In the genomic region with DNA sequence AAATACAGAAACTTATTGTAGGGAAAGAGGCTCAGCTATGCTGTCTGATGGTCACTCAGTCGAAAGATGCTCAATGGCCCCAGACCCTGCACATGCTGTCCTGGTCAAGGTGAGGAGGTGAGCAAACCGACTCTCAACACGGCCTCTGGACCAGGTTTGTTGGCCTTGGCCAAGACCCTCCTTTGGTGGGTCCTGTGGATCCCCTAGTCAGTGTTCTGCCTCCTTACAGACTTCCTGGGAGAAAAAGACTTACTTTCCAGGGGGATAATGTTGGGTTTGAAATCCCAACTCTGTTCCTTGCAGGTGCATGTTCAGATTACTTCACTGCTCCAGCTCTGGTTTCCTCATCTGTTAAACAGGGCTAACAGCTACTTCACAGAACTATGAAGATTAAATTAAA, we compare ENCODE assay signal across 26 cellular contexts. TPM values are rescaled to one million over a fixed set of nuclear protein-coding genes. Genes with fewer than 3 reads are reported as not detected.
"Had no signal": no experiment of that assay in that cellular context is flagged by ENCODE, and none has a peak within 500 bp of the region (broad histone marks: within the 10 kb centered on the region; RNA-seq: fewer than 3 reads in every experiment).

No MANE protein-coding gene starts in this region.

- H3K27me3 ChIP-seq: colonic mucosa, dorsolateral prefrontal cortex, esophagus squamous epithelium, foreskin keratinocyte, gastrocnemius medialis, gastroesophageal sphincter, heart left ventricle, heart right ventricle had no signal

- H3K9me3 ChIP-seq: colonic mucosa, esophagus squamous epithelium, gastrocnemius medialis, gastroesophageal sphincter, heart left ventricle had no signal

- H3K36me3 ChIP-seq: colonic mucosa, esophagus squamous epithelium, gastrocnemius medialis, gastroesophageal sphincter, heart left ventricle, heart right ventricle had no signal

- H3K4me3 ChIP-seq: colonic mucosa, coronary artery, dorsolateral prefrontal cortex, esophagus squamous epithelium, gastrocnemius medialis, gastroesophageal sphincter, heart left ventricle, heart right ventricle had no signal

- DNase-seq: colonic mucosa; cortex of kidney; dermis blood vessel endothelial cell; dorsolateral prefrontal cortex; effector CD4-positive, alpha-beta T cell; effector CD8-positive, alpha-beta T cell; effector memory CD4-positive, alpha-beta T cell; effector memory CD8-positive, alpha-beta T cell; endodermal cell; erythroblast; esophagus squamous epithelium; foreskin fibroblast; foreskin keratinocyte; foreskin melanocyte; gastrocnemius medialis; glutamatergic neuron; head of caudate nucleus; heart left ventricle; heart right ventricle had no signal

- H3K27ac ChIP-seq: colonic mucosa, coronary artery, dorsolateral prefrontal cortex, epithelial cell of prostate, esophagus squamous epithelium, foreskin keratinocyte, gastrocnemius medialis, gastroesophageal sphincter, heart left ventricle, heart right ventricle had no signal

- H3K4me1 ChIP-seq: colonic mucosa, esophagus squamous epithelium, foreskin keratinocyte, gastroesophageal sphincter, heart left ventricle, heart right ventricle had no signal

RNA-seq across cellular contexts. Expression of a gene that starts 53.8 kb away (rescaled TPM):
- total RNA-seq: endothelial cell of umbilical vein, epithelial cell of proximal tubule, fibroblast of villous mesenchyme, glomerular endothelial cell had no signal
